ENCODE assay signal across 8 cellular contexts in the genomic region with DNA sequence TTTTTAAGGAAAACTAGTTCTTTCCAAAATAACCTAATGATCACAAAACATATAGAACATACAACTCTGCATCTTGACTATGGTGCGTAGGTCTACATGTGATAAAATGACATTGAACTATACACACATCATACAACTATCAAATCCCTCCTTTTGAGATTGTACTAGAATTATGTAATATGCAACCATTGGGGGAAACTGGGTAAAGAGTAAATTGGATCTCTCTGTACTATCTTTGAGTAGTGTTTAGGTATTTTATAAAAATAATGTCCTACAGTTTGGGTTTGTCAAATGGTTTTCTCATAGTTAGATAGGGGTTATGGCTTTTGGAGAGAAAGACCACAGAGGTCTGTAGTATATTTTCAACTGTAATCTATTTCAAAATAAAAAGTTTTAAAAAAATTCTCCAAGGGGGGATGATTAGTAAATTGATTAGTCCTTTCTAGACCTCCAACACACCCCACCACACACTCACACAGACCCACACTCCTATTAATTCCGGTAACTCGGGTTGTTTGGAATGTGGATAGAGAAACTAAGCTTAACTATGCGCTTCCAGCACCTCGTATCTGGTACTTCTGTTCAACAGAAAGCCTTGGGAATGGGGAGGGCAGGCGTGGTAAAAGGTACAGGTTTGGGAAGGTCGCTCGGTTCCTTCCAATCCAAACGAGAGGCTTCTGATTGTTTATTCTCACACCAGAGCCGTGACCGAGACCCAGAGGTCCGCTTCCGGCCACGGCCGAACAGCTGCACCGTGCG. TPM values are rescaled to one million over a fixed set of nuclear protein-coding genes. Genes with fewer than 3 reads are reported as not detected.
DNase-seq lines count a peak whose midpoint lies in the region; ATAC-seq and TF ChIP-seq lines count a peak whose summit lies in the region.

No MANE protein-coding gene starts in this region.

- H3K79me2 ChIP-seq in HCT116 (ENCODE audit: insufficient read depth, low read length): peaks cover 38% of the 10 kb centered on the region

- TSS peak; percentile 95 for BruUV-seq in HCT116 (replicated peaks; lab: Mats Ljungman, UMichigan)

- TF ChIP-seq POLR2A in HCT116 (IDR thresholded peaks at IDR 0.05; ENCODE audit: borderline replicate concordance, extremely low read depth, insufficient read depth, insufficient read length): no peak

- H3K4me2 ChIP-seq in BLaER1 (peak overlapping the region; percentile 80), HCT116 (ENCODE audit: low read length) (peak overlapping the region; percentile 84)

- RAD21 ChIA-PET in HCT116 (lab: Charles Lee; ENCODE audit: low non-redundant PET in 1 of 2, low total read pairs in 2 of 2, uncharacterized antibody in 2 of 2, unreplicated experiment in 2 of 2): no interaction called here

- POLR2A ChIA-PET in HCT116 (lab: Charles Lee): no interaction called here

- CTCF ChIA-PET in HCT116 (lab: Charles Lee): no interaction called here

- no peak overlapping the region for H2AFZ ChIP-seq in HCT116 (ENCODE audit: low read depth, low read length, poor library complexity, severe bottlenecking)

- TF ChIP-seq CTCF in HCT116 (IDR thresholded peaks at IDR 0.05 in 2 of 3, conservative IDR thresholded peaks at IDR 0.05 in 1 of 3; ENCODE audit: borderline replicate concordance in 1 of 3, insufficient read depth in 1 of 3, low read depth in 2 of 3, low read length in 2 of 3): no peak
- no peak for TF ChIP-seq CTCF in VCaP (conservative IDR thresholded peaks at IDR 0.05)
- no peak for TF ChIP-seq CTCF in foreskin keratinocyte (conservative IDR thresholded peaks at IDR 0.05)

- peak overlapping the region; percentile 99 for H3K4me3 ChIP-seq in BLaER1
- H3K4me3 ChIP-seq in HCT116 (replicated peaks in 1 of 2; ENCODE audit: low read depth in 1 of 2, low read length in 2 of 2): peak overlapping the region; percentile 80 to 96
- peak overlapping the region; percentile 82 to 100 (median 98) for H3K4me3 ChIP-seq in skin epidermis

- peak overlapping the region; percentile 98 for H3K9ac ChIP-seq in BLaER1
- peak overlapping the region; percentile 90 for H3K9ac ChIP-seq in HCT116 (ENCODE audit: low read length)

- H3K4me1 ChIP-seq in BLaER1: peaks cover 21% of the 10 kb centered on the region
- peaks cover 9 to 27% of the 10 kb centered on the region in 2 experiments; a peak in 3 of 4 replicates for H3K4me1 ChIP-seq in HCT116 (ENCODE audit: control insufficient read depth in 1 of 2, insufficient read depth in 2 of 2, low read length in 2 of 2)
- peaks cover 15% of the 10 kb centered on the region for H3K4me1 ChIP-seq in foreskin keratinocyte

- H3K9me2 ChIP-seq in HCT116 (ENCODE audit: insufficient read depth): no peaks in the 10 kb centered on the region

- DNase-seq in HCT116 (ENCODE audit: low read depth, low spot score): no peak
- peak; percentile 26 to 53 for DNase-seq in foreskin keratinocyte
- no peak for DNase-seq in ureter (ENCODE audit: low spot score)
- DNase-seq in RPMI8226: no peak

- ATAC-seq in HCT116: no peak; the same call in 1 of the 2 replicates
- peak; percentile 10 for ATAC-seq in foreskin keratinocyte
- ATAC-seq in HG03469 (IDR thresholded peaks at IDR 0.05; ENCODE audit: unreplicated experiment): no peak

- H3K27me3 ChIP-seq in BLaER1 (no peaks in the 10 kb centered on the region), HCT116 (ENCODE audit: insufficient read depth, low read length) (no peaks in the 10 kb centered on the region), foreskin keratinocyte (no peaks in the 10 kb centered on the region)

- no peak for TF ChIP-seq RAD21 in HCT116 (IDR thresholded peaks at IDR 0.05; ENCODE audit: low read depth)

- peaks cover 11% of the 10 kb centered on the region; the same call in 1 of the 2 replicates for H3K36me3 ChIP-seq in BLaER1
- peaks cover 2 to 8% of the 10 kb centered on the region in 2 experiments; a peak in 1 of 4 replicates for H3K36me3 ChIP-seq in HCT116 (ENCODE audit: control insufficient read depth in 1 of 2, insufficient read depth in 2 of 2, low read length in 2 of 2)

- H3K27ac ChIP-seq in BLaER1 (peak overlapping the region; percentile 97), HCT116 (ENCODE audit: low read depth, low read length) (peak overlapping the region; percentile 97), VCaP (peak overlapping the region; percentile 98), foreskin keratinocyte (peak overlapping the region; percentile 67), skin epidermis (peak overlapping the region; percentile 56 to 99 (median 94))

- H3K9me3 ChIP-seq in BLaER1 (no peaks in the 10 kb centered on the region), HCT116 (ENCODE audit: control insufficient read depth in 1 of 2, insufficient read depth in 1 of 2, low read depth in 1 of 2, low read length in 2 of 2) (no peaks in the 10 kb centered on the region)

- H4K20me1 ChIP-seq in BLaER1 (peaks cover 39% of the 10 kb centered on the region), HCT116 (ENCODE audit: insufficient read depth) (peaks cover 5% of the 10 kb centered on the region; the same call in 1 of the 2 replicates)

- intact Hi-C loops in HCT116 (cut with micrococcal nuclease): no loop called here

TF ChIP-seq in HCT116, 20 proteins besides CTCF, POLR2A, EP300 and RAD21:
- TF ChIP-seq CEBPB (IDR thresholded peaks at IDR 0.05; ENCODE audit: low read depth) (no peak), FOSL1 (IDR thresholded peaks at IDR 0.05; ENCODE audit: low read depth) (0 out of 2 replicates have a peak, but pooled peaks have one; percentile 5), POLR2AphosphoS5 (IDR thresholded peaks at IDR 0.05; ENCODE audit: low read depth, low read length) (no peak)

RNA-seq across cellular contexts. Expression of a gene that starts 0.7 kb away (rescaled TPM):
- total RNA-seq in HCT116 (2021; ENCODE audit: unreplicated experiment): 60.7 TPM
- polyA plus RNA-seq in HCT116 (2012): 22.6 and 24.6 TPM in 2 replicates
- total RNA-seq in foreskin keratinocyte: 52.1 and 54.6 TPM in 2 replicates
- polyA plus RNA-seq in foreskin keratinocyte: 8.5 and 9.8 TPM in 2 replicates
- 172 TPM for total RNA-seq in ureter

Comparison
In these comparisons a context has a peak if more than half of its experiments do, and no peak if none do; other contexts are left out.
1. DNase-seq: peak in foreskin keratinocyte (2 of 2); none in HCT116 (single experiment), ureter (single experiment) and RPMI8226 (single experiment).
2. Peak in every context shown above with its lines, with median percentiles within 50 percentile points of each other: H3K27ac ChIP-seq and H3K4me3 ChIP-seq.